Comparison of ENCODE assay signal across 1 cellular context in the genomic region with DNA sequence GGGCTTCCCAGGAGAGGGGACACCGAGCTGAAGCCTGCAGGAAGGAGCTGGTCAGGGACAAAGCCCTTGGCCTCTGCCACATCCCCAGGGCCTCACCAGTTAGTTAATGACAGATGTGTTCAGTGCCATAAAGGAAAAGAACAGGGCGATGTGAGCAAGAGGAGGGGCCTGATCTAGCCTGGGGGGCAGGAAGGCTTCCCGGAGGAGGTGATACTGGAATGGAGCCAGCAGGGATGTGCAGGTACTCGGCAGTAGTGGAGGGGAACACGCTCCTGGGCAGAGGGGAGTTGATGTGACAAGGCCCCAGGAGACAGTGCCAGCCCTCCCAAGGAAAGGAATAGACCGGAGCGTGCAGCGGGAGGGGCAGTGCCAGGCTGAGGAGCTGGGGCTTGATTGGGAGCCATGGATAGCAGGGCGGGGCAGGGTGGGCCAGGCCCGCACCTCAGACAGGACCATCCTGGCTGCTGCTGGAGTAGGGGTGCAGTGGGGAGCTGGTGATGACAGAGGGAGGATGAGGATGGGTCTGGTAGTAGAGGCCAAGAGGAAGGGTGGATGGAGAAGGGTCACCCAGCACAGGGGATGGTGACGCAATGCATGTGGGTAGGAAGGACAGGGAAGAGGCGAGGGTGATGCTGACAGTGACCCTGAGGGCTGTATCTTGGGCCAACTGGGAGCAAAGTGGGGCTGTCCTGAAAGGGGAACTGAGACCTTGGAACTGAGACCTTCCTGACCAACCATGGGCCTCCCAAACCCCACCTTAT.
TF ChIP-seq lines count a peak whose summit lies in the region.

No MANE protein-coding gene starts in this region.

TF ChIP-seq in IMR-90, 13 proteins besides CTCF, POLR2A, EP300 and RAD21:
- peak; percentile 51; the same call in 1 of the 2 replicates for TF ChIP-seq CEBPB (IDR thresholded peaks at IDR 0.05; ENCODE audit: low read depth, low read length)
- no peak for TF ChIP-seq RCOR1 (IDR thresholded peaks at IDR 0.05; ENCODE audit: insufficient replicate concordance, low read length)
TF ChIP-seq in IMR-90: peak in this region for 1.
